Comparison of ENCODE assay signal across 14 cellular contexts in genomic region chr17:68908045-68908444, GRCh38. TPM values are rescaled to one million over a fixed set of nuclear protein-coding genes. Genes with fewer than 3 reads are reported as not detected.
DNase-seq lines count a peak whose midpoint lies in the region; ATAC-seq and TF ChIP-seq lines count a peak whose summit lies in the region.
"Had no signal": no experiment of that assay in that cellular context is flagged by ENCODE, and none has a peak within 500 bp of the region (broad histone marks: within the 10 kb centered on the region; RNA-seq: fewer than 3 reads in every experiment).

No MANE protein-coding gene starts in this region.

- H3K4me3 Mint-ChIP-seq in activated CD4-positive, alpha-beta memory T cell treated with anti-CD3 and anti-CD28 coated beads, Interleukin-2, amount 10 ng/mL, durations not matched to agents 7 days and 5 days, result no peak overlapping the region
- H3K4me3 Mint-ChIP-seq: CD8-positive, alpha-beta memory T cell had no signal

- H3K9me3 Mint-ChIP-seq in activated CD4-positive, alpha-beta memory T cell treated with anti-CD3 and anti-CD28 coated beads, Interleukin-2, amount 10 ng/mL, durations not matched to agents 7 days and 5 days, result no peaks in the 10 kb centered on the region

- H3K9me3 ChIP-seq in RWPE2 (ENCODE audit: severe bottlenecking), result no peaks in the 10 kb centered on the region
- H3K9me3 ChIP-seq: colonic mucosa had no signal

- POLR2A ChIA-PET in activated CD4-positive, alpha-beta memory T cell treated with anti-CD3 and anti-CD28 coated beads, Interleukin-2, amount 10 ng/mL, durations not matched to agents 7 days and 5 days (lab: Charles Lee), result no interaction called here

- DNase-seq in RWPE2 (ENCODE audit: low spot score) (no peak), pons (ENCODE audit: low spot score) (peak; percentile 58), hepatic stellate cell (ENCODE audit: low spot score) (no peak), NCI-H2107 (lab: John Stamatoyannopoulos, UW) (no peak), LoVo (ENCODE audit: low spot score) (no peak)
- no peak for DNase-seq in activated CD4-positive, alpha-beta memory T cell treated with anti-CD3 and anti-CD28 coated beads, Interleukin-2, amount 10 ng/mL, durations not matched to agents 7 days and 5 days
- DNase-seq: activated T-cell treated with anti-CD3 and anti-CD28 coated beads for 4 hours; CD8-positive, alpha-beta memory T cell; colonic mucosa; NCI-H446; right cardiac atrium had no signal

- H3K27me3 Mint-ChIP-seq in activated CD4-positive, alpha-beta memory T cell treated with anti-CD3 and anti-CD28 coated beads, Interleukin-2, amount 10 ng/mL, durations not matched to agents 7 days and 5 days, result no peaks in the 10 kb centered on the region

- no peak for TF ChIP-seq CTCF in RWPE2 (IDR thresholded peaks at IDR 0.05; ENCODE audit: poor library complexity, severe bottlenecking)

- CTCF ChIA-PET in activated CD4-positive, alpha-beta memory T cell treated with anti-CD3 and anti-CD28 coated beads, Interleukin-2, amount 10 ng/mL, durations not matched to agents 7 days and 5 days (lab: Charles Lee), result no interaction called here

- no peak overlapping the region for H3K27ac Mint-ChIP-seq in activated CD4-positive, alpha-beta memory T cell treated with anti-CD3 and anti-CD28 coated beads, Interleukin-2, amount 10 ng/mL, durations not matched to agents 7 days and 5 days
- H3K27ac Mint-ChIP-seq: CD8-positive, alpha-beta memory T cell had no signal

- no peaks in the 10 kb centered on the region for H3K36me3 Mint-ChIP-seq in activated CD4-positive, alpha-beta memory T cell treated with anti-CD3 and anti-CD28 coated beads, Interleukin-2, amount 10 ng/mL, durations not matched to agents 7 days and 5 days (ENCODE audit: low read depth)
- H3K36me3 Mint-ChIP-seq: CD8-positive, alpha-beta memory T cell had no signal

- ATAC-seq in GM18868 (IDR thresholded peaks at IDR 0.05; ENCODE audit: unreplicated experiment), result peak; percentile 73
- ATAC-seq in HG02571 (IDR thresholded peaks at IDR 0.05; ENCODE audit: unreplicated experiment), result peak; percentile 75
- ATAC-seq in RWPE2 (ENCODE audit: low read depth), result no peak
- ATAC-seq: right cardiac atrium had no signal

- H3K27ac ChIP-seq in RWPE2 (ENCODE audit: poor library complexity, severe bottlenecking), result peak overlapping the region; percentile 91
- H3K27ac ChIP-seq: colonic mucosa had no signal

- no peak overlapping the region for H3K4me3 ChIP-seq in RWPE2 (ENCODE audit: severe bottlenecking)
- H3K4me3 ChIP-seq: colonic mucosa had no signal

- H3K4me1 Mint-ChIP-seq in activated CD4-positive, alpha-beta memory T cell treated with anti-CD3 and anti-CD28 coated beads, Interleukin-2, amount 10 ng/mL, durations not matched to agents 7 days and 5 days, result no peaks in the 10 kb centered on the region
- H3K4me1 Mint-ChIP-seq: CD8-positive, alpha-beta memory T cell had no signal

- no peaks in the 10 kb centered on the region for H3K27me3 ChIP-seq in RWPE2 (ENCODE audit: insufficient read depth, poor library complexity, severe bottlenecking)
- H3K27me3 ChIP-seq: colonic mucosa had no signal

- H3K36me3 ChIP-seq in RWPE2 (ENCODE audit: low read depth), result no peaks in the 10 kb centered on the region
- H3K36me3 ChIP-seq: colonic mucosa had no signal

- peaks cover 26% of the 10 kb centered on the region for H3K4me1 ChIP-seq in RWPE2 (ENCODE audit: insufficient read depth, poor library complexity, severe bottlenecking)
- H3K4me1 ChIP-seq: colonic mucosa had no signal

RNA-seq across cellular contexts. Expression of gene ABCA8, which starts 47.1 kb away (rescaled TPM):
- total RNA-seq in activated CD4-positive, alpha-beta memory T cell treated with anti-CD3 and anti-CD28 coated beads, Interleukin-2, amount 10 ng/mL, durations not matched to agents 7 days and 5 days, result not detected
- total RNA-seq: CD8-positive, alpha-beta memory T cell; T-helper 2 cell treated with Interferon-gamma antibody and Interleukin-4, amounts not matched to agents 100 ng/mL and 5 ng/mL, for 36 hours had no signal
